Comparison of ENCODE assay signal across 8 cellular contexts in genomic region chr2:218074031-218074430, GRCh38. TPM values are rescaled to one million over a fixed set of nuclear protein-coding genes. Genes with fewer than 3 reads are reported as not detected.
DNase-seq lines count a peak whose midpoint lies in the region; ATAC-seq and TF ChIP-seq lines count a peak whose summit lies in the region.

No MANE protein-coding gene starts in this region.

- H3K4me3 Mint-ChIP-seq in activated T-cell treated with anti-CD3 and anti-CD28 coated beads, Interleukin-2, amount 50 U/mL, for 4 hours: no peak overlapping the region

- no peak overlapping the region for H3K4me3 ChIP-seq in MM.1S (ENCODE audit: low read length)
- no peak overlapping the region for H3K4me3 ChIP-seq in astrocyte of the spinal cord (ENCODE audit: low read depth, low read length)
- no peak overlapping the region for H3K4me3 ChIP-seq in mesendoderm (ENCODE audit: low read length)
- no peak overlapping the region for H3K4me3 ChIP-seq in ovary

- no peak overlapping the region for H4K5ac ChIP-seq in mesendoderm (ENCODE audit: low read length)

- no peak overlapping the region for H2BK120ac ChIP-seq in mesendoderm (ENCODE audit: low read depth, low read length)

- H3K27me3 ChIP-seq in MM.1S (replicated peaks; ENCODE audit: insufficient read depth, low read length) (no peaks in the 10 kb centered on the region), mesendoderm (ENCODE audit: insufficient read depth, low read length, poor library complexity) (no peaks in the 10 kb centered on the region), ovary (no peaks in the 10 kb centered on the region)

- TF ChIP-seq CTCF in MM.1S (IDR thresholded peaks at IDR 0.05; ENCODE audit: low read length) (peak; percentile 72), astrocyte of the spinal cord (IDR thresholded peaks at IDR 0.05; ENCODE audit: low read depth, low read length) (peak; percentile 60), ovary (IDR thresholded peaks at IDR 0.05) (no peak)

- H3K56ac ChIP-seq in mesendoderm (ENCODE audit: low read length): no peak overlapping the region

- WGBS in mesendoderm (ENCODE audit: extremely low coverage, insufficient coverage, low lambda C conversion rate): no CpG with 5 or more reads among the region's 7 CpGs
- 68 to 78% (median 71%) methylated on average over 7 of the region's 7 CpGs for WGBS in ovary, 3 donors

- no peak overlapping the region for H2BK5ac ChIP-seq in mesendoderm (ENCODE audit: low read length)

- H4K20me1 ChIP-seq in MM.1S (ENCODE audit: insufficient read depth, low read length): no peaks in the 10 kb centered on the region

- no peak overlapping the region for H3K23ac ChIP-seq in mesendoderm (ENCODE audit: low read length)

- H3K4ac ChIP-seq in mesendoderm (ENCODE audit: low read depth, low read length): no peak overlapping the region

- H3K36me3 Mint-ChIP-seq in activated T-cell treated with anti-CD3 and anti-CD28 coated beads, Interleukin-2, amount 50 U/mL, for 4 hours (ENCODE audit: insufficient read depth): no peaks in the 10 kb centered on the region

- DNase-seq in activated T-cell treated with anti-CD3 and anti-CD28 coated beads, Interleukin-2, amount 50 U/mL, for 4 hours: no peak
- DNase-seq in activated T-cell treated with anti-CD3 and anti-CD28 coated beads, Interleukin-2, amount 50 U/mL, for 1 hour: no peak
- peak; percentile 27 for DNase-seq in MM.1S
- no peak for DNase-seq in astrocyte of the spinal cord (ENCODE audit: low read depth, low spot score)
- peak; percentile 66 for DNase-seq in mesendoderm
- DNase-seq in KG1 (lab: John Stamatoyannopoulos, UW): no peak
- no peak for DNase-seq in ovary

- H3K36me3 ChIP-seq in MM.1S (replicated peaks; ENCODE audit: insufficient read depth, low read length) (no peaks in the 10 kb centered on the region), mesendoderm (ENCODE audit: control insufficient read depth, insufficient read depth, low read length) (no peaks in the 10 kb centered on the region), ovary (no peaks in the 10 kb centered on the region)

- no peak overlapping the region for H3K18ac ChIP-seq in mesendoderm (ENCODE audit: low read length)

- intact Hi-C loops in ovary (cut with DNase I): no loop called here

- H3K27ac ChIP-seq in MM.1S (ENCODE audit: low read length) (no peak overlapping the region), mesendoderm (ENCODE audit: low read depth, low read length) (no peak overlapping the region), ovary (no peak overlapping the region)

- ATAC-seq in activated T-cell treated with anti-CD3 and anti-CD28 coated beads, Interleukin-2, amount 50 U/mL, for 4 hours: peak; percentile 23 to 36
- ATAC-seq in GM19351 (IDR thresholded peaks at IDR 0.05; ENCODE audit: unreplicated experiment): no peak

- 0 out of 2 replicates have a peak overlapping the region, but pooled peaks have one; percentile 19 for H2AFZ ChIP-seq in MM.1S (ENCODE audit: low read length)

- H3K9ac ChIP-seq in MM.1S (ENCODE audit: low read length): no peak overlapping the region
- no peak overlapping the region for H3K9ac ChIP-seq in mesendoderm (ENCODE audit: low read length)

- no peak overlapping the region for H3K4me2 ChIP-seq in MM.1S (ENCODE audit: low read depth, low read length)
- H3K4me2 ChIP-seq in mesendoderm (ENCODE audit: low read length): no peak overlapping the region

- in situ Hi-C loops in astrocyte of the spinal cord (cut with HindIII; ENCODE audit: low sequenced_read_pairs): no loop called here

- H3K79me1 ChIP-seq in mesendoderm (ENCODE audit: low read length): no peaks in the 10 kb centered on the region

- peaks cover 7% of the 10 kb centered on the region for H3K27me3 Mint-ChIP-seq in activated T-cell treated with anti-CD3 and anti-CD28 coated beads, Interleukin-2, amount 50 U/mL, for 4 hours (ENCODE audit: low read depth)

- no peak overlapping the region for H2AK5ac ChIP-seq in mesendoderm (ENCODE audit: low read length)

- H3K79me2 ChIP-seq in MM.1S (ENCODE audit: low read length) (no peaks in the 10 kb centered on the region), mesendoderm (ENCODE audit: control insufficient read depth, insufficient read depth, low read length) (no peaks in the 10 kb centered on the region)

- H3K4me1 Mint-ChIP-seq in activated T-cell treated with anti-CD3 and anti-CD28 coated beads, Interleukin-2, amount 50 U/mL, for 4 hours (ENCODE audit: low read depth): peaks cover 4% of the 10 kb centered on the region

- H3K9me2 ChIP-seq in MM.1S (replicated peaks; ENCODE audit: insufficient read depth, low read length): no peaks in the 10 kb centered on the region

- no peak overlapping the region for H2BK15ac ChIP-seq in mesendoderm (replicated peaks; ENCODE audit: low read depth)

- TF ChIP-seq EP300 in ovary (IDR thresholded peaks at IDR 0.05): no peak

- H3K4me1 ChIP-seq in MM.1S (ENCODE audit: low read length) (no peaks in the 10 kb centered on the region), mesendoderm (ENCODE audit: control insufficient read depth, low read depth, low read length) (no peaks in the 10 kb centered on the region), ovary (ENCODE audit: insufficient read depth) (no peaks in the 10 kb centered on the region)

- no peaks in the 10 kb centered on the region for H3F3A ChIP-seq in MM.1S (ENCODE audit: insufficient read depth, low read length)

- H3K9me3 Mint-ChIP-seq in activated T-cell treated with anti-CD3 and anti-CD28 coated beads, Interleukin-2, amount 50 U/mL, for 4 hours: no peaks in the 10 kb centered on the region

- H3K9me3 ChIP-seq in MM.1S (replicated peaks; ENCODE audit: insufficient read depth, low read length): no peaks in the 10 kb centered on the region
- H3K9me3 ChIP-seq in ovary: no peaks in the 10 kb centered on the region

- no peak for TF ChIP-seq POLR2A in ovary (IDR thresholded peaks at IDR 0.05)

- H4K8ac ChIP-seq in mesendoderm (ENCODE audit: low read depth, low read length): no peak overlapping the region

RNA-seq across cellular contexts. Expression of gene RUFY4, which starts 5.0 kb away (rescaled TPM):
- under 1 TPM in 2 of 3 donors, not detected in 1; 0.16 to 0.38 TPM for total RNA-seq in activated T-cell treated with anti-CD3 and anti-CD28 coated beads, Interleukin-2, amount 50 U/mL, for 4 hours
- polyA plus RNA-seq in mesendoderm (2013, experiment 1 of 2): not detected
- 0.03 TPM for polyA plus RNA-seq in mesendoderm (2013, experiment 2 of 2)
- under 1 TPM in 3 of 7 donors, not detected in 4; 0.11 to 0.97 (median 0.62) TPM for total RNA-seq in ovary
- polyA plus RNA-seq in ovary: under 1 TPM; 0.10 to 0.57 TPM

RNA-seq across cellular contexts. Expression of gene CXCR2, which starts 51.8 kb away (rescaled TPM):
- total RNA-seq in activated T-cell treated with anti-CD3 and anti-CD28 coated beads, Interleukin-2, amount 50 U/mL, for 4 hours: not detected
- 1.00 TPM for polyA plus RNA-seq in mesendoderm (2013, experiment 1 of 2)
- polyA plus RNA-seq in mesendoderm (2013, experiment 2 of 2): 0.99 TPM
- under 1 TPM in 5 of 7 donors, not detected in 2; 0.12 to 0.35 (median 0.33) TPM for total RNA-seq in ovary
- polyA plus RNA-seq in ovary: 1 to 10 TPM in 1 of 2 donors, under 1 TPM in 1; 0.08 to 3.0 TPM

Comparison
In these comparisons a context has a peak if more than half of its experiments do, and no peak if none do; other contexts are left out.
1. DNase-seq: peak in MM.1S (single experiment) and mesendoderm (single experiment); none in activated T-cell treated with anti-CD3 and anti-CD28 coated beads, Interleukin-2, amount 50 U/mL, for 4 hours (single experiment), activated T-cell treated with anti-CD3 and anti-CD28 coated beads, Interleukin-2, amount 50 U/mL, for 1 hour (single experiment), astrocyte of the spinal cord (single experiment), KG1 (single experiment) and ovary (0 of 5).
2. CTCF ChIP-seq: peak in MM.1S (single experiment) and astrocyte of the spinal cord (single experiment); none in ovary (0 of 3).